In the genomic region with DNA sequence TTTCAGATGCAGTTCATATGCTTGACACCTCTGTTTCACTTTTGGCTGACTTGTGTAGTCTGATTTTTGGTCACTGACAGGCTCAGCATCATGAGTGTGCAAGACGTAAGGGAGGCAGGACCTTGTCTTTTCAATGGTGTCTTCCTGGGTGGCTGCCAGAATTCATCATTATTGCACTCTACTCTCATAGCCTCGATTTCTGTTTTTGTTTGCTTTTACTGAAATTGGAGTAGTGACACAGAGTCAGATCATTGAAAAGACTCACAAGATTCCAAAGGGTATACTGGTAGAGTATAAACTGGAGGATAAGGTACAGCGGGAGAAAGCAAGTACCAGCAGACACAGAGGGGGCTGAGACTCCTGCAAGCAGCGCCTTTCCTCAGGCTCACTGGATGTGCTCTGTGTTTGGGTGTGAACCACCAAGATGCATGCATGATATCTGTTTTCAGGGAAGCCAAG, we compare ENCODE assay signal across 1 cellular context.
TF ChIP-seq lines count a peak whose summit lies in the region.

No MANE protein-coding gene starts in this region.

TF ChIP-seq in WTC11, 78 proteins besides CTCF, POLR2A, EP300 and RAD21 (continued from another document):
- TF ChIP-seq NFYB (CRISPR knock-in tag; conservative IDR thresholded peaks at IDR 0.05; ENCODE audit: low read depth) (no peak), JAZF1 (CRISPR knock-in tag; IDR thresholded peaks at IDR 0.05) (no peak), GRHL2 (CRISPR knock-in tag; IDR thresholded peaks at IDR 0.05; ENCODE audit: insufficient replicate concordance, severe bottlenecking) (no peak), FOXJ3 (CRISPR knock-in tag; IDR thresholded peaks at IDR 0.05; ENCODE audit: borderline replicate concordance) (no peak), TEAD1 (CRISPR knock-in tag; IDR thresholded peaks at IDR 0.05) (no peak), NR1H2 (CRISPR knock-in tag; IDR thresholded peaks at IDR 0.05) (no peak), RELA (CRISPR knock-in tag; IDR thresholded peaks at IDR 0.05; ENCODE audit: borderline replicate concordance) (no peak), SMAD3 (CRISPR knock-in tag; IDR thresholded peaks at IDR 0.05; ENCODE audit: borderline replicate concordance) (no peak)
- TF ChIP-seq, protein P1, sequence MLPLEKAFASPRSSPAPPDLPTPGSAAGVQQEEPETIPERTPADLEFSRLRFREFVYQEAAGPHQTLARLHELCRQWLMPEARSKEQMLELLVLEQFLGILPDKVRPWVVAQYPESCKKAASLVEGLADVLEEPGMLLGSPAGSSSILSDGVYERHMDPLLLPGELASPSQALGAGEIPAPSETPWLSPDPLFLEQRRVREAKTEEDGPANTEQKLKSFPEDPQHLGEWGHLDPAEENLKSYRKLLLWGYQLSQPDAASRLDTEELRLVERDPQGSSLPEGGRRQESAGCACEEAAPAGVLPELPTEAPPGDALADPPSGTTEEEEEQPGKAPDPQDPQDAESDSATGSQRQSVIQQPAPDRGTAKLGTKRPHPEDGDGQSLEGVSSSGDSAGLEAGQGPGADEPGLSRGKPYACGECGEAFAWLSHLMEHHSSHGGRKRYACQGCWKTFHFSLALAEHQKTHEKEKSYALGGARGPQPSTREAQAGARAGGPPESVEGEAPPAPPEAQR (CRISPR knock-in tag; IDR thresholded peaks at IDR 0.05) = no peak
- TF ChIP-seq, protein P2, sequence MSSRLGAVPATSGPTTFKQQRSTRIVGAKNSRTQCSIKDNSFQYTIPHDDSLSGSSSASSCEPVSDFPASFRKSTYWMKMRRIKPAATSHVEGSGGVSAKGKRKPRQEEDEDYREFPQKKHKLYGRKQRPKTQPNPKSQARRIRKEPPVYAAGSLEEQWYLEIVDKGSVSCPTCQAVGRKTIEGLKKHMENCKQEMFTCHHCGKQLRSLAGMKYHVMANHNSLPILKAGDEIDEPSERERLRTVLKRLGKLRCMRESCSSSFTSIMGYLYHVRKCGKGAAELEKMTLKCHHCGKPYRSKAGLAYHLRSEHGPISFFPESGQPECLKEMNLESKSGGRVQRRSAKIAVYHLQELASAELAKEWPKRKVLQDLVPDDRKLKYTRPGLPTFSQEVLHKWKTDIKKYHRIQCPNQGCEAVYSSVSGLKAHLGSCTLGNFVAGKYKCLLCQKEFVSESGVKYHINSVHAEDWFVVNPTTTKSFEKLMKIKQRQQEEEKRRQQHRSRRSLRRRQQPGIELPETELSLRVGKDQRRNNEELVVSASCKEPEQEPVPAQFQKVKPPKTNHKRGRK (CRISPR knock-in tag; IDR thresholded peaks at IDR 0.05; ENCODE audit: borderline replicate concordance) = no peak
- TF ChIP-seq, protein P3, sequence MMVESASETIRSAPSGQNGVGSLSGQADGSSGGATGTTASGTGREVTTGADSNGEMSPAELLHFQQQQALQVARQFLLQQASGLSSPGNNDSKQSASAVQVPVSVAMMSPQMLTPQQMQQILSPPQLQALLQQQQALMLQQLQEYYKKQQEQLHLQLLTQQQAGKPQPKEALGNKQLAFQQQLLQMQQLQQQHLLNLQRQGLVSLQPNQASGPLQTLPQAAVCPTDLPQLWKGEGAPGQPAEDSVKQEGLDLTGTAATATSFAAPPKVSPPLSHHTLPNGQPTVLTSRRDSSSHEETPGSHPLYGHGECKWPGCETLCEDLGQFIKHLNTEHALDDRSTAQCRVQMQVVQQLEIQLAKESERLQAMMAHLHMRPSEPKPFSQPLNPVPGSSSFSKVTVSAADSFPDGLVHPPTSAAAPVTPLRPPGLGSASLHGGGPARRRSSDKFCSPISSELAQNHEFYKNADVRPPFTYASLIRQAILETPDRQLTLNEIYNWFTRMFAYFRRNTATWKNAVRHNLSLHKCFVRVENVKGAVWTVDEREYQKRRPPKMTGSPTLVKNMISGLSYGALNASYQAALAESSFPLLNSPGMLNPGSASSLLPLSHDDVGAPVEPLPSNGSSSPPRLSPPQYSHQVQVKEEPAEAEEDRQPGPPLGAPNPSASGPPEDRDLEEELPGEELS (CRISPR knock-in tag; IDR thresholded peaks at IDR 0.05) = no peak
- TF ChIP-seq, protein P4, sequence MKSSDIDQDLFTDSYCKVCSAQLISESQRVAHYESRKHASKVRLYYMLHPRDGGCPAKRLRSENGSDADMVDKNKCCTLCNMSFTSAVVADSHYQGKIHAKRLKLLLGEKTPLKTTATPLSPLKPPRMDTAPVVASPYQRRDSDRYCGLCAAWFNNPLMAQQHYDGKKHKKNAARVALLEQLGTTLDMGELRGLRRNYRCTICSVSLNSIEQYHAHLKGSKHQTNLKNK (CRISPR knock-in tag; IDR thresholded peaks at IDR 0.05) = no peak
